Comparison of ENCODE assay signal across 8 cellular contexts in the genomic region with DNA sequence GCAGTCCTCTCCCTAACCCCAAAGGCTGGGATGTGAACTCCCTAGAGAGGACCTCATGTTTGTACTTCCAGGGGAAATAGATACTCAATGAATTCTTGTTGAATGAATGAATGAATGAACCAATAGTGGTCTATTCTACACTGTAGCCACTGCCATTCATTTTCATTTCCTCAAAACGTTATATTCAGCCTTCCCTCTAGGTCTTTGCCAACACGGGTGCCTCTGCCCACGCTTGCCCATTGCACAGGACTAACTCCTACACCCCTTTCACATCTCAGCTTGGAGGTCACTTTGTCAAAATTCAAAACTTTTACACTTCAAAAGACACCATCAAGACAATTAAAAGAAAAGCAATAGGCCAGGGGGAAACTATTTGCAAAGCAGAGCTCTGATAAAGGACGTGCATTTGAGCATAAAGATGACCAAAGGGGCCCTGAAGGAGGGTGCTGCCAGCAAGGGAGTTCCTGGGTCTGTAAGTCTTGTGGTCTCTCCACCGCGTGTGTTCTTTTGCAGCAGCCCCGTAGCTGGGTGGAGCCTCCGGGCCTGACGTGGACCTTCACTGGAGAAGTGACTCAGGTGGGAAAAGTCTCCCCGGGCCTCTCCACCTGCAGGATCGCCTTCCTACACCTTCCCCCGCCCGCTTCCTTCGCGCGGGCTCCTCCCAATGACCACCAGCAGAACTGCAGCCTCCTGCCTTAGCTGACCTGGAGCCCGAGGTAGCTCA. TPM values are rescaled to one million over a fixed set of nuclear protein-coding genes. Genes with fewer than 3 reads are reported as not detected.
DNase-seq lines count a peak whose midpoint lies in the region; ATAC-seq and TF ChIP-seq lines count a peak whose summit lies in the region.

No MANE protein-coding gene starts in this region.

- DNase-seq in DMS114 treated with DMSO at 0.1 percent for 48 hours (lab: John Stamatoyannopoulos, UW; ENCODE audit: unreplicated experiment): peak; percentile 9
- DNase-seq in MM.1S: peak; percentile 11
- peak; percentile 82 for DNase-seq in SK-N-SH
- peak; percentile 93 for DNase-seq in endodermal cell
- DNase-seq in osteoblast (ENCODE audit: insufficient read length, low spot score, missing footprints): no peak
- DNase-seq in aorta: no peak

- H3K79me2 ChIP-seq in MM.1S (ENCODE audit: low read length) (no peaks in the 10 kb centered on the region), SK-N-SH (ENCODE audit: insufficient read depth) (no peaks in the 10 kb centered on the region), osteoblast (ENCODE audit: insufficient read depth, low read length) (no peaks in the 10 kb centered on the region)

- intact Hi-C loops in aorta (cut with DNase I): no loop called here

- H3K9ac ChIP-seq in MM.1S (ENCODE audit: low read length): no peak overlapping the region
- H3K9ac ChIP-seq in SK-N-SH: no peak overlapping the region
- no peak overlapping the region for H3K9ac ChIP-seq in endodermal cell (ENCODE audit: extremely low read depth, low read length, poor library complexity, severe bottlenecking)

- WGBS in SK-N-SH (ENCODE audit: low lambda C conversion rate): 7% methylated on average over 14 of the region's 17 CpGs
- 22 to 46% methylated on average over 5 to 17 of the region's 17 CpGs for WGBS in endodermal cell (ENCODE audit: insufficient coverage in 1 of 2, insufficient read length in 1 of 2), 2 experiments
- WGBS in aorta, 2 donors: 12 to 13% methylated on average over 17 of the region's 17 CpGs

- POLR2A ChIA-PET in SK-N-SH (lab: Yijun Ruan, JAX): no interaction called here

- H3K27me3 ChIP-seq in MM.1S (replicated peaks; ENCODE audit: insufficient read depth, low read length) (no peaks in the 10 kb centered on the region), SK-N-SH (ENCODE audit: insufficient read depth) (no peaks in the 10 kb centered on the region), endodermal cell (ENCODE audit: control insufficient read depth, insufficient read depth, low read length, poor library complexity, severe bottlenecking) (peaks cover 39% of the 10 kb centered on the region), osteoblast (ENCODE audit: insufficient read depth, low read length) (peaks cover 2% of the 10 kb centered on the region), aorta (ENCODE audit: control insufficient read depth in 1 of 2, insufficient read depth in 2 of 2, low read length in 1 of 2) (no peaks in the 10 kb centered on the region)

- H3K4me1 Mint-ChIP-seq in endodermal cell: no peaks in the 10 kb centered on the region

- H3K36me3 Mint-ChIP-seq in endodermal cell (ENCODE audit: low read depth): no peaks in the 10 kb centered on the region

- no peaks in the 10 kb centered on the region for H3K4me1 ChIP-seq in MM.1S (ENCODE audit: low read length)
- H3K4me1 ChIP-seq in SK-N-SH (ENCODE audit: control insufficient read depth in 1 of 2, insufficient read depth in 2 of 2, low read depth in 1 of 2, low read length in 1 of 2): peaks cover 0 to 4% of the 10 kb centered on the region in 2 experiments; a peak in 1 of 4 replicates
- H3K4me1 ChIP-seq in endodermal cell (ENCODE audit: control insufficient read depth, insufficient read depth, low read length): no peaks in the 10 kb centered on the region
- no peaks in the 10 kb centered on the region for H3K4me1 ChIP-seq in osteoblast (ENCODE audit: insufficient read depth, low read length)
- no peaks in the 10 kb centered on the region for H3K4me1 ChIP-seq in aorta (ENCODE audit: control insufficient read depth in 1 of 2, insufficient read depth in 2 of 2, low read length in 2 of 2)

- no peak overlapping the region for H2AFZ ChIP-seq in MM.1S (ENCODE audit: low read length)
- H2AFZ ChIP-seq in SK-N-SH (ENCODE audit: low read depth): no peak overlapping the region
- no peak overlapping the region for H2AFZ ChIP-seq in osteoblast (ENCODE audit: low read length)

- H3K4me3 Mint-ChIP-seq in endodermal cell: no peak overlapping the region

- no peak overlapping the region for H3K27ac ChIP-seq in MM.1S (ENCODE audit: low read length)
- no peak overlapping the region for H3K27ac ChIP-seq in SK-N-SH (ENCODE audit: low read depth in 2 of 2, low read length in 1 of 2)
- no peak overlapping the region for H3K27ac ChIP-seq in endodermal cell (ENCODE audit: low read depth, low read length)
- no peak overlapping the region for H3K27ac ChIP-seq in osteoblast (ENCODE audit: low read depth, low read length)
- H3K27ac ChIP-seq in aorta (ENCODE audit: low read depth in 1 of 2, low read length in 2 of 2): no peak overlapping the region

- ATAC-seq in GM21423 (IDR thresholded peaks at IDR 0.05; ENCODE audit: unreplicated experiment) (peak; percentile 55), aorta (ENCODE audit: low FRiP score) (no peak), GM21381 (IDR thresholded peaks at IDR 0.05; ENCODE audit: unreplicated experiment) (no peak)

- H3K4me3 ChIP-seq in MM.1S (ENCODE audit: low read length): no peak overlapping the region
- peak overlapping the region in 1 of 2 experiments; percentile 16; a peak in 1 of 4 replicates for H3K4me3 ChIP-seq in SK-N-SH (ENCODE audit: low read depth in 2 of 2, low read length in 1 of 2)
- no peak overlapping the region for H3K4me3 ChIP-seq in endodermal cell (ENCODE audit: low read length)
- no peak overlapping the region for H3K4me3 ChIP-seq in osteoblast (ENCODE audit: insufficient read depth, low read length)
- no peak overlapping the region for H3K4me3 ChIP-seq in aorta (ENCODE audit: low read length in 2 of 2)

- H3K9me3 Mint-ChIP-seq in endodermal cell: no peaks in the 10 kb centered on the region

- peak; percentile 77 for TF ChIP-seq RAD21 in SK-N-SH (IDR thresholded peaks at IDR 0.05; ENCODE audit: low read length)

- H3K9me3 ChIP-seq in MM.1S (replicated peaks; ENCODE audit: insufficient read depth, low read length) (no peaks in the 10 kb centered on the region), SK-N-SH (no peaks in the 10 kb centered on the region), endodermal cell (ENCODE audit: control insufficient read depth, low read length) (no peaks in the 10 kb centered on the region), osteoblast (ENCODE audit: low read depth, low read length) (no peaks in the 10 kb centered on the region), aorta (ENCODE audit: control insufficient read depth, low read length) (no peaks in the 10 kb centered on the region)

- CTCF ChIA-PET in SK-N-SH (lab: Yijun Ruan, JAX): interaction anchor here (0.7 to 11.9 kb wide), 27 partner anchors 9 to 340 kb away, joined by 3 to 153 read pairs (median 6); a partner anchor contains a TSS

- no peaks in the 10 kb centered on the region for H3K36me3 ChIP-seq in MM.1S (replicated peaks; ENCODE audit: insufficient read depth, low read length)
- H3K36me3 ChIP-seq in SK-N-SH (replicated peaks in 1 of 2; ENCODE audit: control insufficient read depth in 1 of 2, insufficient read depth in 2 of 2, low read length in 1 of 2): no peaks in the 10 kb centered on the region
- H3K36me3 ChIP-seq in endodermal cell (ENCODE audit: control insufficient read depth, insufficient read depth, low read length): no peaks in the 10 kb centered on the region
- no peaks in the 10 kb centered on the region for H3K36me3 ChIP-seq in osteoblast (ENCODE audit: insufficient read depth, low read length)
- H3K36me3 ChIP-seq in aorta (ENCODE audit: control insufficient read depth in 1 of 2, insufficient read depth in 2 of 2, low read length in 1 of 2): no peaks in the 10 kb centered on the region

- H3K9me2 ChIP-seq in MM.1S (replicated peaks; ENCODE audit: insufficient read depth, low read length) (no peaks in the 10 kb centered on the region), SK-N-SH (no peaks in the 10 kb centered on the region)

- H4K20me1 ChIP-seq in MM.1S (ENCODE audit: insufficient read depth, low read length) (no peaks in the 10 kb centered on the region), SK-N-SH (ENCODE audit: insufficient read depth) (no peaks in the 10 kb centered on the region), osteoblast (ENCODE audit: insufficient read depth, low read length) (no peaks in the 10 kb centered on the region)

- TF ChIP-seq CTCF in MM.1S (IDR thresholded peaks at IDR 0.05; ENCODE audit: low read length) (peak; percentile 62), SK-N-SH (IDR thresholded peaks at IDR 0.05) (peak; percentile 61), endodermal cell (conservative IDR thresholded peaks at IDR 0.05) (peak; percentile 87), osteoblast (IDR thresholded peaks at IDR 0.05; ENCODE audit: extremely low read depth, low read depth, low read length) (peak; percentile 58)

- no peak for TF ChIP-seq EP300 in SK-N-SH (IDR thresholded peaks at IDR 0.05; ENCODE audit: borderline replicate concordance in 1 of 2, low read depth in 1 of 2, low read length in 1 of 2)

- H3K27ac Mint-ChIP-seq in endodermal cell: no peak overlapping the region

- no peak overlapping the region for H3K4me2 ChIP-seq in MM.1S (ENCODE audit: low read depth, low read length)
- no peak overlapping the region for H3K4me2 ChIP-seq in SK-N-SH
- no peak overlapping the region for H3K4me2 ChIP-seq in osteoblast (ENCODE audit: insufficient read depth, low read length)

- H3K27me3 Mint-ChIP-seq in endodermal cell (ENCODE audit: insufficient read depth): peaks cover 56% of the 10 kb centered on the region

- H3F3A ChIP-seq in MM.1S (ENCODE audit: insufficient read depth, low read length) (no peaks in the 10 kb centered on the region), SK-N-SH (replicated peaks; ENCODE audit: insufficient read depth) (no peaks in the 10 kb centered on the region)

TF ChIP-seq in SK-N-SH, 30 proteins besides CTCF, POLR2A, EP300 and RAD21 (continues in another document):
- TF ChIP-seq TEAD4 (IDR thresholded peaks at IDR 0.05; ENCODE audit: borderline replicate concordance, insufficient read depth) (no peak), RXRA (IDR thresholded peaks at IDR 0.05; ENCODE audit: borderline replicate concordance, low read depth) (no peak), TAF1 (IDR thresholded peaks at IDR 0.05; ENCODE audit: borderline replicate concordance, low read depth, low read length) (no peak), TCF12 (IDR thresholded peaks at IDR 0.05) (no peak), YY1 (IDR thresholded peaks at IDR 0.05; ENCODE audit: low read depth) (no peak)

RNA-seq across cellular contexts. Expression of a gene that starts 31.5 kb away (rescaled TPM):
- polyA plus RNA-seq in SK-N-SH (2012; rRNA removed) (0.25 and 0.52 TPM in 2 replicates), aorta (under 1 TPM in 1 of 2 donors, not detected in 1; 0.13 TPM)
- polyA plus RNA-seq in SK-N-SH (2012; cell fraction: cytosol; rRNA removed): 0.31 and 0.37 TPM in 2 replicates
- 0.40 and 0.77 TPM in 2 replicates for polyA plus RNA-seq in SK-N-SH (2012; cell fraction: nucleus; rRNA removed)
- total RNA-seq in endodermal cell (1 to 10 TPM; 1.1 to 1.6 TPM), osteoblast (0.72 TPM in 1 of 2 replicates, not detected in the other), aorta (under 1 TPM; 0.06 to 0.26 TPM)
- polyA plus RNA-seq in endodermal cell (2013, experiment 1 of 2): 3.0 TPM
- 3.4 TPM for polyA plus RNA-seq in endodermal cell (2013, experiment 2 of 2)

RNA-seq across cellular contexts. Expression of a gene that starts 57.9 kb away (rescaled TPM):
- polyA plus RNA-seq in SK-N-SH (2012; rRNA removed) (not detected in 2 replicates), aorta (not detected)
- polyA plus RNA-seq in SK-N-SH (2012; cell fraction: cytosol; rRNA removed): 0.01 TPM in 1 of 2 replicates, not detected in the other
- not detected in 2 replicates for polyA plus RNA-seq in SK-N-SH (2012; cell fraction: nucleus; rRNA removed)
- total RNA-seq in endodermal cell (not detected), osteoblast (not detected in 2 replicates), aorta (not detected)
- not detected for polyA plus RNA-seq in endodermal cell (2013, experiment 1 of 2)
- polyA plus RNA-seq in endodermal cell (2013, experiment 2 of 2): 0.12 TPM

Comparison
In these comparisons a context has a peak if more than half of its experiments do, and no peak if none do; other contexts are left out.
1. DNase-seq: peak in DMS114 treated with DMSO at 0.1 percent for 48 hours (single experiment), MM.1S (single experiment), SK-N-SH (single experiment) and endodermal cell (single experiment); none in osteoblast (single experiment) and aorta (0 of 2).
2. Peak in every context shown above with its lines, with median percentiles within 50 percentile points of each other: CTCF ChIP-seq.